In genomic region chr3:49756036-49756435, GRCh38 we compare ENCODE assay signal across 26 cellular contexts. TPM values are rescaled to one million over a fixed set of nuclear protein-coding genes. Genes with fewer than 3 reads are reported as not detected.
"Had no signal": no experiment of that assay in that cellular context is flagged by ENCODE, and none has a peak within 500 bp of the region (broad histone marks: within the 10 kb centered on the region; RNA-seq: fewer than 3 reads in every experiment).

No MANE protein-coding gene starts in this region.

- H3K27me3 ChIP-seq: breast epithelium, hepatocyte, upper lobe of right lung had no signal

- H3K4me1 ChIP-seq: breast epithelium had no signal

- H3K27ac ChIP-seq: breast epithelium, hepatocyte, lower lobe of right lung, upper lobe of right lung, WERI-Rb-1 had no signal

- H3K4me3 Mint-ChIP-seq: activated naive CD8-positive, alpha-beta T cell treated with anti-CD3 and anti-CD28 coated beads for 36 hours; central memory CD8-positive, alpha-beta T cell; immature natural killer cell; naive thymus-derived CD8-positive, alpha-beta T cell; T-cell had no signal

- H3K36me3 ChIP-seq: breast epithelium, lower lobe of right lung, upper lobe of right lung, WERI-Rb-1 had no signal

- H3K4me3 ChIP-seq: breast epithelium, hepatocyte, lower lobe of right lung, upper lobe of right lung had no signal

- H3K4me2 ChIP-seq: hepatocyte had no signal

- H3K9me3 Mint-ChIP-seq: activated naive CD8-positive, alpha-beta T cell treated with anti-CD3 and anti-CD28 coated beads for 36 hours; activated T-helper 2 cell treated with anti-CD3 and anti-CD28 coated beads, Interferon-gamma antibody, Interleukin-2, Interleukin-4, amounts not matched to agents 10 μg/mL and 5 μg/mL and 100 μg/mL, durations not matched to agents 14 hours and 24 hours and 36 hours; central memory CD8-positive, alpha-beta T cell; immature natural killer cell; naive thymus-derived CD8-positive, alpha-beta T cell; T-cell had no signal

- H3K27ac Mint-ChIP-seq: activated naive CD8-positive, alpha-beta T cell treated with anti-CD3 and anti-CD28 coated beads for 36 hours; activated T-helper 2 cell treated with anti-CD3 and anti-CD28 coated beads, Interferon-gamma antibody, Interleukin-2, Interleukin-4, amounts not matched to agents 10 μg/mL and 5 μg/mL and 100 μg/mL, durations not matched to agents 14 hours and 24 hours and 36 hours; T-cell had no signal

- H3K9me3 ChIP-seq: breast epithelium, lower lobe of right lung, upper lobe of right lung had no signal

- ATAC-seq: left lobe of liver; lower lobe of right lung; naive thymus-derived CD8-positive, alpha-beta T cell; SK-N-SH treated with all-trans-retinoic acid at 6 μM for 48 hours; T-cell; upper lobe of right lung had no signal

- H3K27me3 Mint-ChIP-seq: activated naive CD8-positive, alpha-beta T cell treated with anti-CD3 and anti-CD28 coated beads for 36 hours; central memory CD8-positive, alpha-beta T cell; naive thymus-derived CD8-positive, alpha-beta T cell; T-cell had no signal

- H2AFZ ChIP-seq: hepatocyte had no signal

- DNase-seq: activated CD4-positive, alpha-beta T cell treated with anti-CD3 and anti-CD28 coated beads for 1 hour; activated CD4-positive, alpha-beta T cell treated with anti-CD3 and anti-CD28 coated beads, Interleukin-2, amount 50 U/mL, for 1 hour; activated naive CD4-positive, alpha-beta T cell treated with Interleukin-2 at 50 U/mL for 16 hours; activated naive CD8-positive, alpha-beta T cell treated with anti-CD3 and anti-CD28 coated beads for 36 hours; activated T-cell treated with anti-CD3 and anti-CD28 coated beads, Interleukin-2, amount 50 U/mL, for 1 hour; foreskin melanocyte; immature natural killer cell; lower lobe of right lung; mesendoderm; naive thymus-derived CD8-positive, alpha-beta T cell; nucleus accumbens; stimulated activated CD4-positive, alpha-beta T cell treated with anti-CD3 and anti-CD28 coated beads, Interleukin-2, amount 100 ng/mL, for 48 hours; stimulated activated CD8-positive, alpha-beta memory T cell treated with anti-CD3 and anti-CD28 coated beads, Interleukin-4, amount 100 ng/mL, for 48 hours; stimulated activated naive CD4-positive, alpha-beta T cell; T-cell; upper lobe of right lung; WERI-Rb-1 had no signal

RNA-seq across cellular contexts. Expression of gene AMIGO3, which starts 36.6 kb away (rescaled TPM):
- total RNA-seq: activated naive CD8-positive, alpha-beta T cell treated with anti-CD3 and anti-CD28 coated beads for 36 hours; activated T-helper 2 cell treated with anti-CD3 and anti-CD28 coated beads, Interferon-gamma antibody, Interleukin-2, Interleukin-4, amounts not matched to agents 10 μg/mL and 5 μg/mL and 100 μg/mL, durations not matched to agents 14 hours and 24 hours and 36 hours; kidney epithelial cell; left lobe of liver; lower lobe of right lung; renal cortical epithelial cell had no signal

RNA-seq across cellular contexts. Expression of gene CDHR4, which starts 43.6 kb away (rescaled TPM):
- total RNA-seq: activated T-helper 2 cell treated with anti-CD3 and anti-CD28 coated beads, Interferon-gamma antibody, Interleukin-2, Interleukin-4, amounts not matched to agents 10 μg/mL and 5 μg/mL and 100 μg/mL, durations not matched to agents 14 hours and 24 hours and 36 hours; astrocyte; breast epithelium; kidney epithelial cell; left lobe of liver; naive thymus-derived CD8-positive, alpha-beta T cell; renal cortical epithelial cell; upper lobe of right lung had no signal
- polyA plus RNA-seq: immature natural killer cell; naive thymus-derived CD8-positive, alpha-beta T cell had no signal

RNA-seq across cellular contexts. Expression of gene INKA1, which starts 47.0 kb away (rescaled TPM):
- total RNA-seq: kidney epithelial cell had no signal
